ENCODE assay signal across 10 cellular contexts in genomic region chr19:6069268-6069771, GRCh38. TPM values are rescaled to one million over a fixed set of nuclear protein-coding genes. Genes with fewer than 3 reads are reported as not detected.
A peak's percentile ranks its signal among the peaks of the same experiment; 100 is the strongest.
DNase-seq lines count a peak whose midpoint lies in the region; ATAC-seq and TF ChIP-seq lines count a peak whose summit lies in the region.
"Had no signal": no experiment of that assay in that cellular context is flagged by ENCODE, and none has a peak within 500 bp of the region (broad histone marks: within the 10 kb centered on the region; RNA-seq: fewer than 3 reads in every experiment).

No MANE protein-coding gene starts in this region.

- H3K27me3 ChIP-seq in transverse colon, result no peaks in the 10 kb centered on the region
- H3K27me3 ChIP-seq: MG63 had no signal

- in situ Hi-C loops in transverse colon (cut with MboI; ENCODE audit: low pct_ligation_motif_present in 1 of 4, low pct_unique_long_range_greater_than_20kb in 1 of 4, low sequenced_read_pairs in 3 of 4), result no loop called here

- POLR2A ChIA-PET in activated CD4-positive, alpha-beta memory T cell treated with anti-CD3 and anti-CD28 coated beads, Interleukin-2, amount 10 ng/mL, durations not matched to agents 7 days and 5 days (lab: Charles Lee), result no interaction called here

- H3K9me3 ChIP-seq in transverse colon, result no peaks in the 10 kb centered on the region
- H3K9me3 ChIP-seq: MG63, prostate gland had no signal

- H3K36me3 ChIP-seq in transverse colon, result no peaks in the 10 kb centered on the region
- H3K36me3 ChIP-seq: MG63, prostate gland had no signal

- no peaks in the 10 kb centered on the region for H3K9me3 Mint-ChIP-seq in activated CD4-positive, alpha-beta memory T cell treated with anti-CD3 and anti-CD28 coated beads, Interleukin-2, amount 10 ng/mL, durations not matched to agents 7 days and 5 days

- no peak for TF ChIP-seq EP300 in transverse colon (IDR thresholded peaks at IDR 0.05; ENCODE audit: low read depth)

- H3K4me1 Mint-ChIP-seq in activated CD4-positive, alpha-beta memory T cell treated with anti-CD3 and anti-CD28 coated beads, Interleukin-2, amount 10 ng/mL, durations not matched to agents 7 days and 5 days, result peaks cover 16% of the 10 kb centered on the region

- CTCF ChIA-PET in activated CD4-positive, alpha-beta memory T cell treated with anti-CD3 and anti-CD28 coated beads, Interleukin-2, amount 10 ng/mL, durations not matched to agents 7 days and 5 days (lab: Charles Lee), result no interaction called here

- TF ChIP-seq POLR2A in transverse colon (IDR thresholded peaks at IDR 0.05), result no peak

- peaks cover 28 to 57% (median 43%) of the 10 kb centered on the region in 4 donors for H3K4me1 ChIP-seq in transverse colon
- H3K4me1 ChIP-seq: prostate gland had no signal

- peak overlapping the region; percentile 90 to 95 (median 92) for H3K27ac ChIP-seq in transverse colon
- H3K27ac ChIP-seq in caudate nucleus (ENCODE audit: low read depth, low read length), result no peak overlapping the region
- H3K27ac ChIP-seq: prostate gland had no signal

- H3K27me3 Mint-ChIP-seq in activated CD4-positive, alpha-beta memory T cell treated with anti-CD3 and anti-CD28 coated beads, Interleukin-2, amount 10 ng/mL, durations not matched to agents 7 days and 5 days, result peaks cover 8% of the 10 kb centered on the region

- no peak overlapping the region for H3K4me3 ChIP-seq in transverse colon
- H3K4me3 ChIP-seq: MG63, prostate gland had no signal

- no peak overlapping the region for H3K4me3 Mint-ChIP-seq in activated CD4-positive, alpha-beta memory T cell treated with anti-CD3 and anti-CD28 coated beads, Interleukin-2, amount 10 ng/mL, durations not matched to agents 7 days and 5 days

- TF ChIP-seq CTCF in transverse colon (IDR thresholded peaks at IDR 0.05), result no peak

- H3K27ac Mint-ChIP-seq in activated CD4-positive, alpha-beta memory T cell treated with anti-CD3 and anti-CD28 coated beads, Interleukin-2, amount 10 ng/mL, durations not matched to agents 7 days and 5 days, result peak overlapping the region; percentile 5

- peaks cover 4% of the 10 kb centered on the region for H3K36me3 Mint-ChIP-seq in activated CD4-positive, alpha-beta memory T cell treated with anti-CD3 and anti-CD28 coated beads, Interleukin-2, amount 10 ng/mL, durations not matched to agents 7 days and 5 days (ENCODE audit: low read depth)

- DNase-seq in activated effector memory CD4-positive, alpha-beta T cell treated with anti-CD3 and anti-CD28 coated beads, Interleukin-2, amount 50 U/mL, for 16 hours, result peak; percentile 65
- no peak for DNase-seq in activated effector memory CD4-positive, alpha-beta T cell treated with Interleukin-2 at 50 U/mL for 16 hours
- no peak for DNase-seq in activated CD4-positive, alpha-beta memory T cell treated with anti-CD3 and anti-CD28 coated beads, Interleukin-2, amount 10 ng/mL, durations not matched to agents 7 days and 5 days
- DNase-seq in left lobe of liver (ENCODE audit: low spot score), result peak; percentile 26
- DNase-seq in transverse colon, result no peak
- DNase-seq in dermis blood vessel endothelial cell, result no peak
- no peak for DNase-seq in caudate nucleus (lab: John Stamatoyannopoulos, UW)

- no peak for ATAC-seq in left lobe of liver
- ATAC-seq in GM19467 (IDR thresholded peaks at IDR 0.05; ENCODE audit: unreplicated experiment), result no peak

- intact Hi-C loops in transverse colon (cut with DNase I; ENCODE audit: low total_unique reads), result no loop called here

RNA-seq across cellular contexts. Expression of gene RFX2, which starts 41.0 kb away (rescaled TPM):
- 10 to 100 TPM in 1 of 2 experiments, 1 to 10 TPM in 1; 9.0 to 10.4 TPM for total RNA-seq in activated CD4-positive, alpha-beta memory T cell treated with anti-CD3 and anti-CD28 coated beads, Interleukin-2, amount 10 ng/mL, durations not matched to agents 7 days and 5 days
- total RNA-seq in left lobe of liver (2.3 TPM), transverse colon (10 to 100 TPM in 2 of 4 donors, 1 to 10 TPM in 2; 6.1 to 57.5 (median 11.8) TPM), dermis blood vessel endothelial cell (4.4 and 5.0 TPM in 2 replicates)

Comparison
In these comparisons a context has a peak if more than half of its experiments do, and no peak if none do; other contexts are left out.
1. DNase-seq: peak in activated effector memory CD4-positive, alpha-beta T cell treated with anti-CD3 and anti-CD28 coated beads, Interleukin-2, amount 50 U/mL, for 16 hours (single experiment) and left lobe of liver (single experiment); none in activated effector memory CD4-positive, alpha-beta T cell treated with Interleukin-2 at 50 U/mL for 16 hours (single experiment), activated CD4-positive, alpha-beta memory T cell treated with anti-CD3 and anti-CD28 coated beads, Interleukin-2, amount 10 ng/mL, durations not matched to agents 7 days and 5 days (single experiment), transverse colon (single experiment), dermis blood vessel endothelial cell (single experiment) and caudate nucleus (0 of 61).